Comparison of ENCODE assay signal across 18 cellular contexts in genomic region chr2:241061275-241061674, GRCh38. TPM values are rescaled to one million over a fixed set of nuclear protein-coding genes. Genes with fewer than 3 reads are reported as not detected.
DNase-seq lines count a peak whose midpoint lies in the region; ATAC-seq and TF ChIP-seq lines count a peak whose summit lies in the region.
"Had no signal": no experiment of that assay in that cellular context is flagged by ENCODE, and none has a peak within 500 bp of the region (broad histone marks: within the 10 kb centered on the region; RNA-seq: fewer than 3 reads in every experiment).

No MANE protein-coding gene starts in this region.

- TF ChIP-seq RAD21 in SK-N-SH (IDR thresholded peaks at IDR 0.05; ENCODE audit: low read length), result no peak

- no peak overlapping the region for H2AFZ ChIP-seq in GM23248
- no peak overlapping the region for H2AFZ ChIP-seq in SK-N-SH (ENCODE audit: low read depth)

- POLR2A ChIA-PET in MCF 10A (lab: Yijun Ruan, JAX) (interaction anchor here (0.7 to 4.3 kb wide), 8 partner anchors 24 to 481 kb away, joined by 3 to 22 read pairs (median 5); partner anchors contain the start of genes AGXT, MTERF4 and PASK), SK-N-SH (lab: Yijun Ruan, JAX) (no interaction called here)

- H4K20me1 ChIP-seq in GM23248 (ENCODE audit: insufficient read depth), result no peaks in the 10 kb centered on the region
- H4K20me1 ChIP-seq in SK-N-SH (ENCODE audit: insufficient read depth), result no peaks in the 10 kb centered on the region

- H3K4me2 ChIP-seq in GM23248 (ENCODE audit: unreplicated experiment), result no peak overlapping the region
- no peak overlapping the region for H3K4me2 ChIP-seq in SK-N-SH

- peaks cover 21% of the 10 kb centered on the region for H3K4me1 Mint-ChIP-seq in MCF 10A (ENCODE audit: insufficient read depth, unreplicated experiment)
- H3K4me1 Mint-ChIP-seq: endodermal cell had no signal

- TF ChIP-seq CTCF in MCF 10A (IDR thresholded peaks at IDR 0.05; ENCODE audit: unreplicated experiment) (no peak), foreskin fibroblast (IDR thresholded peaks at IDR 0.05; ENCODE audit: low read depth, low read length) (no peak), SK-N-SH (IDR thresholded peaks at IDR 0.05) (no peak)

- no TSS peak for BruUV-seq in MCF 10A (replicated peaks; lab: Mats Ljungman, UMichigan)

- no peaks in the 10 kb centered on the region for H3K9me3 ChIP-seq in GM23248 (ENCODE audit: low read depth)
- H3K9me3 ChIP-seq in SK-N-SH, result no peaks in the 10 kb centered on the region
- H3K9me3 ChIP-seq: heart left ventricle, mucosa of descending colon had no signal

- CTCF ChIA-PET in MCF 10A (lab: Yijun Ruan, JAX) (interaction anchor here (0.7 kb wide), 1 partner anchor 18 kb away, joined by 3 read pairs; no protein-coding TSS in a partner anchor), SK-N-SH (lab: Yijun Ruan, JAX) (no interaction called here)

- H3K9me2 ChIP-seq in GM23248 (ENCODE audit: insufficient read depth) (no peaks in the 10 kb centered on the region), SK-N-SH (no peaks in the 10 kb centered on the region)

- in situ Hi-C loops in GM23248 (cut with MboI), result no loop called here

- H3K4me3 ChIP-seq in GM23248, result no peak overlapping the region
- H3K4me3 ChIP-seq in foreskin fibroblast (ENCODE audit: low read depth in 1 of 2, low read length in 2 of 2), result no peak overlapping the region
- H3K4me3 ChIP-seq in skeletal muscle cell (ENCODE audit: low read depth, low read length), result no peak overlapping the region
- no peak overlapping the region for H3K4me3 ChIP-seq in SK-N-SH (ENCODE audit: low read depth in 2 of 2, low read length in 1 of 2)
- H3K4me3 ChIP-seq: heart left ventricle, mucosa of descending colon had no signal

- H3F3A ChIP-seq in GM23248 (ENCODE audit: insufficient read depth) (no peaks in the 10 kb centered on the region), SK-N-SH (replicated peaks; ENCODE audit: insufficient read depth) (no peaks in the 10 kb centered on the region)

- intact Hi-C loops in MCF 10A (cut with micrococcal nuclease), result loop anchor here (5.0 kb wide), 1 partner anchor 149 kb away; no protein-coding TSS in a partner anchor

- H3K9me3 Mint-ChIP-seq in MCF 10A (ENCODE audit: unreplicated experiment), result no peaks in the 10 kb centered on the region
- H3K9me3 Mint-ChIP-seq: activated CD4-positive, alpha-beta T cell treated with anti-CD3 and anti-CD28 coated beads, Interleukin-2, amount 10 ng/mL, durations not matched to agents 7 days and 5 days; central memory CD8-positive, alpha-beta T cell; endodermal cell; stimulated activated naive B cell treated with anti-CD40 and anti-IgM and Interleukin-4, amounts not matched to agents 10 μg/mL and 1 μg/mL and 100 μg/mL, for 72 hours had no signal

- H3K4me1 ChIP-seq in GM23248 (ENCODE audit: insufficient read depth), result no peaks in the 10 kb centered on the region
- no peaks in the 10 kb centered on the region; a peak in 1 of 4 replicates for H3K4me1 ChIP-seq in SK-N-SH (ENCODE audit: control insufficient read depth in 1 of 2, insufficient read depth in 2 of 2, low read depth in 1 of 2, low read length in 1 of 2)

- TF ChIP-seq EP300 in SK-N-SH (IDR thresholded peaks at IDR 0.05; ENCODE audit: borderline replicate concordance in 1 of 2, low read depth in 1 of 2, low read length in 1 of 2), result no peak

- peaks cover 24% of the 10 kb centered on the region for H3K36me3 Mint-ChIP-seq in MCF 10A (ENCODE audit: insufficient read depth, unreplicated experiment)

- no peak overlapping the region for H3K9ac ChIP-seq in GM23248
- no peak overlapping the region for H3K9ac ChIP-seq in SK-N-SH

- peak overlapping the region; percentile 51 for H3K4me3 Mint-ChIP-seq in MCF 10A (ENCODE audit: unreplicated experiment)
- H3K4me3 Mint-ChIP-seq: activated CD4-positive, alpha-beta T cell treated with anti-CD3 and anti-CD28 coated beads, Interleukin-2, amount 10 ng/mL, durations not matched to agents 7 days and 5 days; B cell; central memory CD8-positive, alpha-beta T cell; endodermal cell; stimulated activated naive B cell treated with anti-CD40 and anti-IgM and Interleukin-4, amounts not matched to agents 10 μg/mL and 1 μg/mL and 100 μg/mL, for 72 hours had no signal

- 88 to 90% methylated on average over 6 of the region's 6 CpGs for WGBS in GM23248 (ENCODE audit: low coverage in 1 of 2, low lambda C conversion rate in 2 of 2, missing lambda C conversion rate in 2 of 2), 2 experiments
- 62% methylated on average over 6 of the region's 6 CpGs for WGBS in SK-N-SH (ENCODE audit: low lambda C conversion rate)

- H3K27me3 Mint-ChIP-seq in MCF 10A (ENCODE audit: insufficient read depth, unreplicated experiment), result no peaks in the 10 kb centered on the region
- H3K27me3 Mint-ChIP-seq: B cell; central memory CD8-positive, alpha-beta T cell had no signal

- no peak overlapping the region for H3K27ac ChIP-seq in GM23248
- H3K27ac ChIP-seq in SK-N-SH (ENCODE audit: low read depth in 2 of 2, low read length in 1 of 2), result no peak overlapping the region
- H3K27ac ChIP-seq: heart left ventricle had no signal

- H3K79me2 ChIP-seq in GM23248 (ENCODE audit: insufficient read depth) (no peaks in the 10 kb centered on the region), SK-N-SH (ENCODE audit: insufficient read depth) (no peaks in the 10 kb centered on the region)

- peak overlapping the region; percentile 93 for H3K27ac Mint-ChIP-seq in MCF 10A (ENCODE audit: low read depth, unreplicated experiment)
- H3K27ac Mint-ChIP-seq: activated CD4-positive, alpha-beta T cell treated with anti-CD3 and anti-CD28 coated beads, Interleukin-2, amount 10 ng/mL, durations not matched to agents 7 days and 5 days; B cell; endodermal cell; stimulated activated naive B cell treated with anti-CD40 and anti-IgM and Interleukin-4, amounts not matched to agents 10 μg/mL and 1 μg/mL and 100 μg/mL, for 72 hours had no signal

- H3K27me3 ChIP-seq in GM23248 (replicated peaks; ENCODE audit: insufficient read depth), result no peaks in the 10 kb centered on the region
- H3K27me3 ChIP-seq in SK-N-SH (ENCODE audit: insufficient read depth), result no peaks in the 10 kb centered on the region; the same call in 1 of the 2 replicates
- H3K27me3 ChIP-seq: heart left ventricle had no signal

- DNase-seq in GM23248 (peak; percentile 30), MCF 10A (ENCODE audit: unreplicated experiment) (peak; percentile 93), foreskin fibroblast (peak; percentile 56 to 77), skeletal muscle cell (ENCODE audit: low read depth) (peak; percentile 66), NCI-H748 treated with DMSO at 0.1 percent for 48 hours (lab: John Stamatoyannopoulos, UW) (no peak), SK-N-SH (no peak)
- DNase-seq: activated CD4-positive, alpha-beta T cell treated with anti-CD3 and anti-CD28 coated beads, Interleukin-2, amount 10 ng/mL, durations not matched to agents 7 days and 5 days; endodermal cell; heart left ventricle; mucosa of descending colon; NCI-H1436; NCI-H345; SHP77 treated with DMSO at 0.1 percent for 48 hours; stimulated activated naive B cell treated with anti-CD40 and anti-IgM and Interleukin-4, amounts not matched to agents 10 μg/mL and 1 μg/mL and 100 μg/mL, for 72 hours had no signal

- H3K36me3 ChIP-seq in GM23248 (ENCODE audit: low read depth) (no peaks in the 10 kb centered on the region), SK-N-SH (replicated peaks in 1 of 2; ENCODE audit: control insufficient read depth in 1 of 2, insufficient read depth in 2 of 2, low read length in 1 of 2) (no peaks in the 10 kb centered on the region)

- ATAC-seq in HG02642 (IDR thresholded peaks at IDR 0.05; ENCODE audit: poor library complexity, unreplicated experiment), result no peak
- no peak for ATAC-seq in GM18909 (IDR thresholded peaks at IDR 0.05; ENCODE audit: poor library complexity, unreplicated experiment)
- ATAC-seq: heart left ventricle; mucosa of descending colon; stimulated activated naive B cell treated with anti-CD40 and anti-IgM and Interleukin-4, amounts not matched to agents 10 μg/mL and 1 μg/mL and 100 μg/mL, for 72 hours had no signal

TF ChIP-seq in SK-N-SH, 30 proteins besides CTCF, POLR2A, EP300 and RAD21 (continues in another document):
- TF ChIP-seq IRF3 (IDR thresholded peaks at IDR 0.05; ENCODE audit: low read depth, low read length) (no peak), ELF1 (IDR thresholded peaks at IDR 0.05) (no peak), FOXM1 (IDR thresholded peaks at IDR 0.05; ENCODE audit: low read depth) (no peak)

RNA-seq across cellular contexts. Expression of gene MTERF4, which starts 40.8 kb away (rescaled TPM):
- 21.0 and 39.8 TPM in 2 replicates for total RNA-seq in GM23248 (2014; rRNA removed; shearing (Covaris generic))
- polyA plus RNA-seq in GM23248 (2016; fragmentation: Nextera tagmentation; extraction: Ambion mirVana) (15.1 and 15.8 TPM in 2 replicates), SK-N-SH (2012; rRNA removed) (31.0 and 43.3 TPM in 2 replicates)
- 29.9 and 34.3 TPM in 2 replicates for total RNA-seq in MCF 10A (2022)
- 26.0 and 28.3 TPM in 2 replicates for polyA plus RNA-seq in SK-N-SH (2012; cell fraction: cytosol; rRNA removed)
- polyA plus RNA-seq in SK-N-SH (2012; cell fraction: nucleus; rRNA removed), result 117 and 148 TPM in 2 replicates

Comparison
In these comparisons a context has a peak if more than half of its experiments do, and no peak if none do; other contexts are left out.
1. DNase-seq: peak in GM23248 (single experiment), MCF 10A (single experiment), foreskin fibroblast (2 of 2) and skeletal muscle cell (single experiment); none in NCI-H748 treated with DMSO at 0.1 percent for 48 hours (single experiment) and SK-N-SH (single experiment).